Comparison of ENCODE assay signal across 10 cellular contexts in genomic region chr9:123102380-123103113, GRCh38.
DNase-seq lines count a peak whose midpoint lies in the region; ATAC-seq and TF ChIP-seq lines count a peak whose summit lies in the region.
"Had no signal": no experiment of that assay in that cellular context is flagged by ENCODE, and none has a peak within 500 bp of the region (broad histone marks: within the 10 kb centered on the region; RNA-seq: fewer than 3 reads in every experiment).

No MANE protein-coding gene starts in this region.

- H3K9me3 ChIP-seq in DND-41 (ENCODE audit: insufficient read depth, low read length, severe bottlenecking) (no peaks in the 10 kb centered on the region), Loucy (ENCODE audit: insufficient read depth, low read depth, low read length) (no peaks in the 10 kb centered on the region), mesodermal cell (ENCODE audit: control insufficient read depth, low read length) (no peaks in the 10 kb centered on the region)
- H3K9me3 ChIP-seq: gastroesophageal sphincter had no signal

- no peaks in the 10 kb centered on the region for H3K4me1 ChIP-seq in DND-41 (ENCODE audit: insufficient read depth, low read length)
- H3K4me1 ChIP-seq in Loucy (ENCODE audit: insufficient read depth, low read length, poor library complexity, severe bottlenecking) = no peaks in the 10 kb centered on the region
- no peaks in the 10 kb centered on the region for H3K4me1 ChIP-seq in mesodermal cell (ENCODE audit: control insufficient read depth, insufficient read depth, low read length, poor library complexity, severe bottlenecking)

- peaks cover 59% of the 10 kb centered on the region for H3K36me3 ChIP-seq in DND-41 (ENCODE audit: insufficient read depth, low read length)
- peaks cover 57% of the 10 kb centered on the region; the same call in 1 of the 2 replicates for H3K36me3 ChIP-seq in Loucy (ENCODE audit: insufficient read depth, low read length)
- peaks cover 80% of the 10 kb centered on the region for H3K36me3 ChIP-seq in mesodermal cell (ENCODE audit: control insufficient read depth, insufficient read depth, low read length)

- H4K20me1 ChIP-seq in DND-41 (ENCODE audit: insufficient read depth, low read length) (no peaks in the 10 kb centered on the region; the same call in 1 of the 2 replicates), Loucy (ENCODE audit: insufficient read depth, low read length, poor library complexity, severe bottlenecking) (no peaks in the 10 kb centered on the region)

- no peaks in the 10 kb centered on the region for H3F3A ChIP-seq in Loucy (ENCODE audit: low read depth)

- H3K9me2 ChIP-seq in Loucy (replicated peaks; ENCODE audit: low read depth, low read length) = no peaks in the 10 kb centered on the region

- TF ChIP-seq CTCF in DND-41 (IDR thresholded peaks at IDR 0.05; ENCODE audit: borderline replicate concordance, extremely low read depth, low read length, poor library complexity, severe bottlenecking) (peak; percentile 25), Loucy (conservative IDR thresholded peaks at IDR 0.05; ENCODE audit: low read length) (peak; percentile 48)

- H2AFZ ChIP-seq in DND-41 (ENCODE audit: low read depth, low read length) (no peak overlapping the region), Loucy (ENCODE audit: low read length) (no peak overlapping the region)

- H3K4me2 ChIP-seq in DND-41 (ENCODE audit: insufficient read depth, low read length) (no peak overlapping the region), Loucy (ENCODE audit: low read depth, low read length, poor library complexity, severe bottlenecking) (no peak overlapping the region)

- H3K9ac ChIP-seq in DND-41 (ENCODE audit: low read depth, low read length) = no peak overlapping the region
- H3K9ac ChIP-seq in Loucy (ENCODE audit: low read depth, low read length, poor library complexity, severe bottlenecking) = no peak overlapping the region

- DNase-seq in DND-41 = no peak
- peak; percentile 41 for DNase-seq in dedifferentiated amniotic fluid mesenchymal stem cell (ENCODE audit: extremely low spot score)
- no peak for DNase-seq in GOT3 (lab: John Stamatoyannopoulos, UW)
- no peak for DNase-seq in nucleus accumbens (lab: John Stamatoyannopoulos, UW)
- DNase-seq in SK-N-DZ (ENCODE audit: low spot score) = no peak
- DNase-seq in HCEC 1CT = no peak
- DNase-seq: NCI-H510A treated with DMSO at 0.1 percent for 48 hours had no signal

- H3K79me2 ChIP-seq in DND-41 (ENCODE audit: insufficient read depth, low read length) (no peaks in the 10 kb centered on the region), Loucy (ENCODE audit: insufficient read depth, low read length) (no peaks in the 10 kb centered on the region)

- no peak for ATAC-seq in DND-41 (ENCODE audit: insufficient read depth, low read depth)
- ATAC-seq: gastroesophageal sphincter had no signal

- H3K4me3 ChIP-seq in DND-41 (ENCODE audit: low read depth in 1 of 2, low read length in 2 of 2) = no peak overlapping the region
- H3K4me3 ChIP-seq in Loucy (ENCODE audit: low read length, poor library complexity, severe bottlenecking) = no peak overlapping the region
- no peak overlapping the region for H3K4me3 ChIP-seq in mesodermal cell (ENCODE audit: extremely low read depth, insufficient read depth, low read length, poor library complexity, severe bottlenecking)
- H3K4me3 ChIP-seq: gastroesophageal sphincter had no signal

- H3K27ac ChIP-seq in DND-41 (ENCODE audit: low read length) = no peak overlapping the region
- peak overlapping the region; percentile 67 for H3K27ac ChIP-seq in mesodermal cell (ENCODE audit: low read depth, low read length, severe bottlenecking)

- 82 to 85% methylated on average over 3 of the region's 3 CpGs for WGBS in mesodermal cell (ENCODE audit: insufficient coverage in 2 of 2), 2 experiments

- H3K27me3 ChIP-seq in DND-41 (ENCODE audit: insufficient read depth, low read length, poor library complexity) (no peaks in the 10 kb centered on the region), Loucy (ENCODE audit: insufficient read depth, low read length, poor library complexity, severe bottlenecking) (no peaks in the 10 kb centered on the region)
- H3K27me3 ChIP-seq: gastroesophageal sphincter had no signal
